In the genomic region with DNA sequence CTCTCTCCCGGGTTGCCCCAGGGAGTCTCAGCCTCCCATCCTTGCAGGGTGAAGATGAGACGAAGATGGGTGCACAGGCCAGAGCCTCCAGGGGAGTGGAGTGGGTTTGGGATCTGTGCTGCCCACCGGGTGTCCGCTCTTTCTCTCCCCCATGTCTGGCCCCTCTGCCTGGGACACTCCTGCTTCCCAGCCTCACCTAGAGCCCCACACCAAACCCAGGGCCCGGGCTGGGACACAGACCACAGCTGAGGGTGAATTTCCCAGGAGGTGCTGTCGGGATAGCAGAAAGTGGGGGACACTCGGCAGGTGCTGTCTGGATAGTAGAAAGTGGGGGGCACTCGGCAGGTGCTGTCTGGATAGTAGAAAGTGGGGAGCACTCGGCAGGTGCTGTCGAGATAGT, we compare ENCODE assay signal across 29 cellular contexts. TPM values are rescaled to one million over a fixed set of nuclear protein-coding genes. Genes with fewer than 3 reads are reported as not detected.
"Had no signal": no experiment of that assay in that cellular context is flagged by ENCODE, and none has a peak within 500 bp of the region (broad histone marks: within the 10 kb centered on the region; RNA-seq: fewer than 3 reads in every experiment).

No MANE protein-coding gene starts in this region.

- H3K9me3 ChIP-seq: SJSA1, SK-N-SH had no signal

- H3K4me1 ChIP-seq: SJSA1 had no signal

- H3K27me3 Mint-ChIP-seq: activated CD4-positive, alpha-beta T cell treated with anti-CD3 and anti-CD28 coated beads for 36 hours; activated CD4-positive, alpha-beta T cell treated with anti-CD3 and anti-CD28 coated beads, Interleukin-2, amount 10 ng/mL, durations not matched to agents 7 days and 5 days; activated naive CD4-positive, alpha-beta T cell treated with anti-CD3 and anti-CD28 coated beads, Interleukin-2, amount 10 ng/mL, durations not matched to agents 7 days and 5 days; activated naive CD8-positive, alpha-beta T cell; activated naive CD8-positive, alpha-beta T cell treated with anti-CD3 and anti-CD28 coated beads, Interleukin-2, amount 50 U/mL, for 24 hours; brain; central memory CD8-positive, alpha-beta T cell had no signal

- H3K4me3 Mint-ChIP-seq: activated CD4-positive, alpha-beta T cell treated with anti-CD3 and anti-CD28 coated beads for 36 hours; activated CD4-positive, alpha-beta T cell treated with anti-CD3 and anti-CD28 coated beads, Interleukin-2, amount 10 ng/mL, durations not matched to agents 7 days and 5 days; activated naive CD4-positive, alpha-beta T cell treated with anti-CD3 and anti-CD28 coated beads, Interleukin-2, amount 10 ng/mL, durations not matched to agents 7 days and 5 days; activated naive CD8-positive, alpha-beta T cell; activated naive CD8-positive, alpha-beta T cell treated with anti-CD3 and anti-CD28 coated beads, Interleukin-2, amount 50 U/mL, for 24 hours; brain; central memory CD8-positive, alpha-beta T cell; T-helper 1 cell treated with Interleukin-12 subunit alpha and Interleukin-12 subunit beta and Interleukin-4 antibody, amounts not matched to agents 30 μg/mL and 1 μg/mL, for 36 hours; T-helper 2 cell treated with Interferon-gamma antibody and Interleukin-4, amounts not matched to agents 5 μg/mL and 100 μg/mL, for 36 hours had no signal

- H3K4me3 ChIP-seq: SJSA1 had no signal

- H3K27me3 ChIP-seq: SJSA1 had no signal

- H3K36me3 ChIP-seq: SJSA1 had no signal

- ATAC-seq: activated CD4-positive, alpha-beta T cell treated with anti-CD3 and anti-CD28 coated beads for 36 hours; activated CD4-positive, CD25-positive, alpha-beta regulatory T cell treated with anti-CD3 and anti-CD28 coated beads, Interleukin-2, amount 50 U/mL, for 24 hours; activated naive CD8-positive, alpha-beta T cell treated with anti-CD3 and anti-CD28 coated beads, Interleukin-2, amount 50 U/mL, for 24 hours; Panc1 had no signal

- H3K9me3 Mint-ChIP-seq: activated naive CD4-positive, alpha-beta T cell treated with anti-CD3 and anti-CD28 coated beads, Interleukin-2, amount 10 ng/mL, durations not matched to agents 7 days and 5 days; central memory CD8-positive, alpha-beta T cell; T-helper 1 cell treated with Interleukin-12 subunit alpha and Interleukin-12 subunit beta and Interleukin-4 antibody, amounts not matched to agents 30 μg/mL and 1 μg/mL, for 36 hours; T-helper 2 cell treated with Interferon-gamma antibody and Interleukin-4, amounts not matched to agents 5 μg/mL and 100 μg/mL, for 36 hours had no signal

- H3K27ac Mint-ChIP-seq: activated CD4-positive, alpha-beta T cell treated with anti-CD3 and anti-CD28 coated beads for 36 hours; activated CD4-positive, alpha-beta T cell treated with anti-CD3 and anti-CD28 coated beads, Interleukin-2, amount 10 ng/mL, durations not matched to agents 7 days and 5 days; activated naive CD4-positive, alpha-beta T cell treated with anti-CD3 and anti-CD28 coated beads, Interleukin-2, amount 10 ng/mL, durations not matched to agents 7 days and 5 days; activated naive CD8-positive, alpha-beta T cell; activated naive CD8-positive, alpha-beta T cell treated with anti-CD3 and anti-CD28 coated beads, Interleukin-2, amount 50 U/mL, for 24 hours; brain; T-helper 1 cell treated with Interleukin-12 subunit alpha and Interleukin-12 subunit beta and Interleukin-4 antibody, amounts not matched to agents 30 μg/mL and 1 μg/mL, for 36 hours; T-helper 2 cell treated with Interferon-gamma antibody and Interleukin-4, amounts not matched to agents 5 μg/mL and 100 μg/mL, for 36 hours had no signal

- H3K4me1 Mint-ChIP-seq: central memory CD8-positive, alpha-beta T cell had no signal

- DNase-seq: activated CD4-positive, alpha-beta T cell treated with anti-CD3 and anti-CD28 coated beads for 36 hours; activated CD4-positive, alpha-beta T cell treated with anti-CD3 and anti-CD28 coated beads, Interleukin-2, amount 10 ng/mL, durations not matched to agents 7 days and 5 days; activated CD4-positive, alpha-beta T cell treated with anti-CD3 and anti-CD28 coated beads, Interleukin-2, amount 50 U/mL, for 48 hours; activated effector memory CD4-positive, alpha-beta T cell treated with Interleukin-2 at 50 U/mL for 16 hours; activated naive CD4-positive, alpha-beta T cell treated with anti-CD3 and anti-CD28 coated beads, Interleukin-2, amount 10 ng/mL, durations not matched to agents 7 days and 5 days; activated naive CD8-positive, alpha-beta T cell treated with anti-CD3 and anti-CD28 coated beads, Interleukin-2, amount 50 U/mL, for 24 hours; activated T-cell treated with anti-CD3 and anti-CD28 coated beads, Interleukin-2, amount 50 U/mL, for 48 hours; anterior cingulate cortex; NCI-H1105; NCI-H1417 treated with DMSO at 0.1 percent for 48 hours; NCI-H1930; NCI-H2081 treated with DMSO at 0.1 percent for 48 hours; NCI-H345; NCI-H524 treated with DMSO at 0.1 percent for 48 hours; SHP77 treated with DMSO at 0.1 percent for 48 hours; SK-N-SH had no signal

- H3K27ac ChIP-seq: KMS-11, SJSA1 had no signal

RNA-seq across cellular contexts. Expression of gene KRTAP5-7, which starts 25.0 kb away (rescaled TPM):
- total RNA-seq: activated CD8-positive, alpha-beta memory T cell treated with anti-CD3 and anti-CD28 coated beads for 36 hours; LHCN-M2; NCI-H460; RPMI7951; SJSA1 had no signal

RNA-seq across cellular contexts. Expression of gene KRTAP5-8, which starts 35.8 kb away (rescaled TPM):
- total RNA-seq: activated CD4-positive, alpha-beta T cell treated with anti-CD3 and anti-CD28 coated beads for 36 hours; activated CD8-positive, alpha-beta memory T cell treated with anti-CD3 and anti-CD28 coated beads for 36 hours; LHCN-M2; NCI-H460; RPMI7951; SJSA1 had no signal
- polyA plus RNA-seq: SK-N-SH had no signal

RNA-seq across cellular contexts. Expression of gene KRTAP5-9, which starts 46.2 kb away (rescaled TPM):
- total RNA-seq: activated CD8-positive, alpha-beta memory T cell treated with anti-CD3 and anti-CD28 coated beads for 36 hours; LHCN-M2; NCI-H460; RPMI7951; SJSA1 had no signal
- polyA plus RNA-seq: SK-N-SH had no signal
